ENCODE assay signal across 28 cellular contexts in the genomic region with DNA sequence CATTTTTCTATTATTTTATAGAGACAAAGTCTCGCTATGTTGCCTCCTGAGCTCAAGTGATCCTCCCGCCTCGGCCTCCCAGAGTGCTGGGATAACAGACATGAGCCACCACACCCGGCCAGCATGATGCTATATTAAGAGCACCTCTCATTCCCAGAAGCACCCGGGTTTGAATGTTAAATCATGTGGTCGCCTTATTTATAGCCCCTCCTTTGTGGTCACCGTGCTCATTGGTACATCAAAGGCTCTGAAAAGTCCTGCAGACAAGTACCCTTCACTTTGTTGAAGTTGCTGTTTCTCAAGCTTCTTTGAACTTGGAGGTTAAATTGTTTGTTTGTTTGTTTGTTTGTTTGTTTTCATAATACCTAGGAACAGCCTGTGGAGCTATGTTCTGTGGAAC.
"Had no signal": no experiment of that assay in that cellular context is flagged by ENCODE, and none has a peak within 500 bp of the region (broad histone marks: within the 10 kb centered on the region; RNA-seq: fewer than 3 reads in every experiment).

No MANE protein-coding gene starts in this region.

- H3K27ac Mint-ChIP-seq: dendritic cell treated with granulocyte-macrophage colony-stimulating factor and Interleukin-4, amounts not matched to agents 40 ng/mL and 50 ng/mL, for 4 days; memory B cell; natural killer cell treated with Interleukin-12 subunit alpha and Interleukin-12 subunit beta and Interleukin-15 and Interleukin-18, amount 100 ng/mL, for 72 hours; progenitor cell of endocrine pancreas; stimulated activated naive CD8-positive, alpha-beta T cell treated with anti-CD3 and anti-CD28 coated beads, Interleukin-15, amount 100 ng/mL, for 72 hours had no signal

- H3K4me1 ChIP-seq: parathyroid adenoma, right lobe of liver, suprapubic skin, upper lobe of right lung, uterus had no signal

- H3K27me3 ChIP-seq: esophagus muscularis mucosa, foreskin keratinocyte, gastroesophageal sphincter, heart left ventricle, hepatocyte, neutrophil, right lobe of liver, suprapubic skin, transverse colon, upper lobe of right lung, uterus had no signal

- H3K36me3 Mint-ChIP-seq: natural killer cell treated with Interleukin-12 subunit alpha and Interleukin-12 subunit beta and Interleukin-15 and Interleukin-18, amount 100 ng/mL, for 72 hours had no signal

- H3K4me3 Mint-ChIP-seq: dendritic cell treated with granulocyte-macrophage colony-stimulating factor and Interleukin-4, amounts not matched to agents 40 ng/mL and 50 ng/mL, for 4 days; memory B cell; naive B cell; natural killer cell treated with Interleukin-12 subunit alpha and Interleukin-12 subunit beta and Interleukin-15 and Interleukin-18, amount 100 ng/mL, for 72 hours; neural crest cell; stimulated activated naive CD8-positive, alpha-beta T cell treated with anti-CD3 and anti-CD28 coated beads, Interleukin-15, amount 100 ng/mL, for 72 hours had no signal

- H3K27me3 Mint-ChIP-seq: dendritic cell treated with granulocyte-macrophage colony-stimulating factor and Interleukin-4, amounts not matched to agents 40 ng/mL and 50 ng/mL, for 4 days; memory B cell; naive B cell; natural killer cell treated with Interleukin-12 subunit alpha and Interleukin-12 subunit beta and Interleukin-15 and Interleukin-18, amount 100 ng/mL, for 72 hours; progenitor cell of endocrine pancreas; stimulated activated naive CD8-positive, alpha-beta T cell treated with anti-CD3 and anti-CD28 coated beads, Interleukin-15, amount 100 ng/mL, for 72 hours had no signal

- H3K9me3 ChIP-seq: esophagus muscularis mucosa, gastroesophageal sphincter, heart left ventricle, neutrophil, right lobe of liver, suprapubic skin, transverse colon, upper lobe of right lung, uterus had no signal

- H3K4me3 ChIP-seq: esophagus muscularis mucosa, gastroesophageal sphincter, heart left ventricle, hepatocyte, lung, right lobe of liver, suprapubic skin, transverse colon, upper lobe of right lung, uterus had no signal

- H3K9me3 Mint-ChIP-seq: dendritic cell treated with granulocyte-macrophage colony-stimulating factor and Interleukin-4, amounts not matched to agents 40 ng/mL and 50 ng/mL, for 4 days; memory B cell; natural killer cell treated with Interleukin-12 subunit alpha and Interleukin-12 subunit beta and Interleukin-15 and Interleukin-18, amount 100 ng/mL, for 72 hours; neural crest cell; stimulated activated naive CD8-positive, alpha-beta T cell treated with anti-CD3 and anti-CD28 coated beads, Interleukin-15, amount 100 ng/mL, for 72 hours had no signal

- DNase-seq: effector memory CD4-positive, alpha-beta T cell; foreskin keratinocyte; heart left ventricle; kidney; naive B cell; right lobe of liver; small intestine; stimulated activated CD4-positive, alpha-beta T cell treated with anti-CD3 and anti-CD28 coated beads, Interleukin-1b, Interleukin-23, amount 100 ng/mL, for 48 hours; stimulated activated CD4-positive, alpha-beta T cell treated with anti-CD3 and anti-CD28 coated beads, Interleukin-4, amount 100 ng/mL, for 1 hour; stimulated activated CD8-positive, alpha-beta memory T cell treated with anti-CD3 and anti-CD28 coated beads, Interleukin-4, amount 100 ng/mL, for 48 hours; stimulated activated naive CD4-positive, alpha-beta T cell; stimulated activated naive CD8-positive, alpha-beta T cell treated with anti-CD3 and anti-CD28 coated beads, Interleukin-15, amount 100 ng/mL, for 72 hours; transverse colon; upper lobe of right lung; uterus had no signal

- H3K27ac ChIP-seq: esophagus muscularis mucosa, foreskin keratinocyte, gastroesophageal sphincter, heart left ventricle, hepatocyte, neutrophil, parathyroid adenoma, right lobe of liver, suprapubic skin, transverse colon, upper lobe of right lung, uterus had no signal

- H3K36me3 ChIP-seq: neutrophil, right lobe of liver, upper lobe of right lung, uterus had no signal

- H3K4me1 Mint-ChIP-seq: memory B cell; neural crest cell; stimulated activated naive CD8-positive, alpha-beta T cell treated with anti-CD3 and anti-CD28 coated beads, Interleukin-15, amount 100 ng/mL, for 72 hours had no signal

- ATAC-seq: foreskin keratinocyte; gastroesophageal sphincter; heart left ventricle; left lobe of liver; natural killer cell treated with Interleukin-12 subunit alpha and Interleukin-12 subunit beta and Interleukin-15 and Interleukin-18, amount 100 ng/mL, for 72 hours; right lobe of liver; stimulated activated naive CD8-positive, alpha-beta T cell treated with anti-CD3 and anti-CD28 coated beads, Interleukin-15, amount 100 ng/mL, for 72 hours; upper lobe of right lung had no signal
